ENCODE assay signal across 8 cellular contexts in genomic region chr14:30558675-30559555, GRCh38. TPM values are rescaled to one million over a fixed set of nuclear protein-coding genes. Genes with fewer than 3 reads are reported as not detected.
DNase-seq lines count a peak whose midpoint lies in the region; ATAC-seq, FAIRE-seq and TF ChIP-seq lines count a peak whose summit lies in the region.

TSS of gene G2E3 (plus strand) at chr14:30559158. CDS start at chr14:30581080, 21,922 bp downstream.

- peaks cover 16% of the 10 kb centered on the region for H3K4me1 Mint-ChIP-seq in T-helper 17 cell

- TF ChIP-seq CTCF in GM13977 (IDR thresholded peaks at IDR 0.05; ENCODE audit: extremely low read depth, insufficient read depth, missing control alignments) = no peak
- TF ChIP-seq CTCF in right atrium auricular region (IDR thresholded peaks at IDR 0.05) = no peak

- H3K27ac ChIP-seq in angular gyrus (ENCODE audit: low read depth, low read length) = peak within 1 kb of the TSS; percentile 22
- peak within 1 kb of the TSS; percentile 50 to 78 for H3K27ac ChIP-seq in right atrium auricular region

- peak within 1 kb of the TSS; percentile 73 to 78 for H3K4me3 ChIP-seq in right atrium auricular region

- ATAC-seq in HG02840 (IDR thresholded peaks at IDR 0.05; ENCODE audit: low FRiP score, unreplicated experiment) (peak; percentile 99), T-helper 17 cell (peak; percentile 99)

- no peaks in the 10 kb centered on the region for H3K36me3 ChIP-seq in right atrium auricular region

- in situ Hi-C loops in GM13977 (cut with MboI; ENCODE audit: low pct_unique_long_range_greater_than_20kb, low sequenced_read_pairs, unreplicated experiment) = no loop called here

- H3K9me3 ChIP-seq in T-helper 17 cell (ENCODE audit: control insufficient read depth, low read length, poor library complexity, severe bottlenecking) (no peaks in the 10 kb centered on the region), right atrium auricular region (no peaks in the 10 kb centered on the region)

- H3K36me3 Mint-ChIP-seq in T-helper 17 cell (ENCODE audit: low read depth) = peaks cover 5% of the 10 kb centered on the region

- DNase-seq in GM13977 (ENCODE audit: low spot score) = peak; percentile 91
- peak; percentile 83 for DNase-seq in NCI-H1436 (lab: John Stamatoyannopoulos, UW)
- peak; percentile 76 to 79 (median 77) for DNase-seq in T-helper 17 cell
- DNase-seq in right atrium auricular region (ENCODE audit: low spot score) = peak; percentile 83
- DNase-seq in pulmonary artery endothelial cell (ENCODE audit: low read depth, low spot score) = peak; percentile 48
- peak; percentile 93 for DNase-seq in urothelium cell line (ENCODE audit: low spot score)

- FAIRE-seq in urothelium cell line (lab: Jason Lieb, UNC) = peak; percentile 56

- H3K4me1 ChIP-seq in right atrium auricular region = peaks cover 0 to 18% of the 10 kb centered on the region in 2 donors

- H3K27me3 Mint-ChIP-seq in T-helper 17 cell = no peaks in the 10 kb centered on the region

- peak within 1 kb of the TSS; percentile 95 for H3K27ac Mint-ChIP-seq in T-helper 17 cell

- no peaks in the 10 kb centered on the region for H3K27me3 ChIP-seq in right atrium auricular region

- H3K4me3 Mint-ChIP-seq in T-helper 17 cell = peak within 1 kb of the TSS; percentile 99

RNA-seq across cellular contexts. Expression of gene G2E3, which starts in this region (rescaled TPM):
- 10 to 100 TPM; 25.0 to 27.7 TPM for total RNA-seq in T-helper 17 cell
- 1 to 10 TPM; 4.2 to 4.5 TPM for total RNA-seq in right atrium auricular region
- 14.0 and 34.1 TPM in 2 replicates for total RNA-seq in pulmonary artery endothelial cell

Comparison
In these comparisons a context has a peak if more than half of its experiments do, and no peak if none do; other contexts are left out.
1. Peak in every context shown above with its lines: DNase-seq, ATAC-seq, H3K4me3 ChIP-seq and H3K27ac ChIP-seq.